16 cellular contexts compared by ENCODE assay signal in the genomic region with DNA sequence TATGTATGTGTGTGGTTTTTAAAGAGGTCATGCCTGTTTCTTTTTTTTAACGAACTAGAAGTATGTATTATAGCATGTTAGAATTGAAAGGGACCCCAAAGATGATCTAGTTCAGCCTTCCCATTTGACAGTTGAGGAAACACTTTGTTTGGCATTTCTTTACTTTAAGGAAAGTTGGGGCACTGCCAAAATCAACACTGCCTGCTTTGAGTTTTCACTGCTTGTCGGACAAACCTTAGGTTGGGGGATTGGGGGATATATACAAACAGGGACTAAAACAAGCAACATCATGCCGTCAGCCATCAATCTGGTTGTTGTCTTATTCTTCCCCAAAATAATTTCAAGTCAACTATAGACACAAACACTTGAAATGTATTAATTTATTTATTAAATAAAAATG. TPM values are rescaled to one million over a fixed set of nuclear protein-coding genes. Genes with fewer than 3 reads are reported as not detected.
DNase-seq lines count a peak whose midpoint lies in the region; ATAC-seq and TF ChIP-seq lines count a peak whose summit lies in the region.
"Had no signal": no experiment of that assay in that cellular context is flagged by ENCODE, and none has a peak within 500 bp of the region (broad histone marks: within the 10 kb centered on the region; RNA-seq: fewer than 3 reads in every experiment).

No MANE protein-coding gene starts in this region.

- 0 out of 2 replicates have a peak overlapping the region, but pooled peaks have one; percentile 36 for H2AFZ ChIP-seq in PC-3 (ENCODE audit: low read length)

- BruUV-seq in PC-3 (replicated peaks; lab: Mats Ljungman, UMichigan) = no TSS peak

- no peaks in the 10 kb centered on the region for H3K9me2 ChIP-seq in PC-3 (replicated peaks; ENCODE audit: low read length)

- H3K27me3 ChIP-seq in PC-3 (ENCODE audit: low read length) (no peaks in the 10 kb centered on the region), neutrophil (no peaks in the 10 kb centered on the region)
- H3K27me3 ChIP-seq: esophagus muscularis mucosa had no signal

- H3K4me3 ChIP-seq in HEK293 (ENCODE audit: low read depth, low read length) = no peak overlapping the region
- H3K4me3 ChIP-seq in PC-3 (ENCODE audit: low read length) = peak overlapping the region; percentile 15; the same call in 1 of the 2 replicates
- peak overlapping the region in 1 of 2 experiments; percentile 20 for H3K4me3 ChIP-seq in neutrophil (ENCODE audit: low read depth in 1 of 2, low read length in 1 of 2)
- H3K4me3 ChIP-seq: esophagus muscularis mucosa had no signal

- peaks cover 5% of the 10 kb centered on the region for H3F3A ChIP-seq in PC-3 (ENCODE audit: low read length, unreplicated experiment)

- no peaks in the 10 kb centered on the region for H3K36me3 ChIP-seq in HEK293 (ENCODE audit: control insufficient read depth in 2 of 2, insufficient read depth in 1 of 2, low read length in 2 of 2)
- no peaks in the 10 kb centered on the region for H3K36me3 ChIP-seq in PC-3 (ENCODE audit: low read depth, low read length)
- H3K36me3 ChIP-seq in neutrophil = no peaks in the 10 kb centered on the region
- H3K36me3 ChIP-seq: esophagus muscularis mucosa, thoracic aorta had no signal

- TF ChIP-seq CTCF in HEK293 (tag by site-specific recombination; IDR thresholded peaks at IDR 0.05) (no peak), PC-3 (conservative IDR thresholded peaks at IDR 0.05; ENCODE audit: low read depth, low read length) (no peak), neutrophil (IDR thresholded peaks at IDR 0.05) (no peak)

- no peak for ATAC-seq in PC-3

- H3K4me1 ChIP-seq in HEK293 (ENCODE audit: control insufficient read depth, insufficient read depth, low read length) (peaks cover 14% of the 10 kb centered on the region), PC-3 (ENCODE audit: insufficient read depth, low read length) (peaks cover 27% of the 10 kb centered on the region), neutrophil (ENCODE audit: control insufficient read depth in 1 of 2, insufficient read depth in 1 of 2, low read depth in 1 of 2, low read length in 1 of 2) (peaks cover 62 to 80% of the 10 kb centered on the region in 2 experiments)

- H3K79me2 ChIP-seq in PC-3 (ENCODE audit: low read length) = no peaks in the 10 kb centered on the region

- DNase-seq in PC-3 = peak; percentile 37
- DNase-seq in epithelial cell of prostate (ENCODE audit: low read depth, low spot score) = no peak
- no peak for DNase-seq in NCI-H146 (lab: John Stamatoyannopoulos, UW)
- no peak for DNase-seq in substantia nigra (lab: John Stamatoyannopoulos, UW)
- DNase-seq in effector CD4-positive, alpha-beta T cell = no peak
- DNase-seq in activated naive CD4-positive, alpha-beta T cell treated with Interleukin-2 at 50 U/mL for 16 hours = no peak
- DNase-seq: activated CD4-positive, alpha-beta T cell treated with anti-CD3 and anti-CD28 coated beads, Interleukin-2, amount 50 U/mL, for 48 hours; activated naive CD4-positive, alpha-beta T cell treated with anti-CD3 and anti-CD28 coated beads for 36 hours; immature natural killer cell; NCI-H446; Right ventricle myocardium superior; T-helper 1 cell had no signal

- peak overlapping the region; percentile 9 for H3K9ac ChIP-seq in PC-3 (ENCODE audit: low read length)

- intact Hi-C loops in PC-3 (cut with micrococcal nuclease) = loop anchor here (5.0 kb wide), 1 partner anchor 160 kb away; no protein-coding TSS in a partner anchor

- H3K27ac ChIP-seq in HEK293 (ENCODE audit: extremely low read depth, low read depth, low read length) (no peak overlapping the region), PC-3 (ENCODE audit: low read length) (peak overlapping the region; percentile 80), epithelial cell of prostate (peak overlapping the region; percentile 80), neutrophil (peak overlapping the region; percentile 79), substantia nigra (ENCODE audit: low read depth, low read length, poor library complexity, severe bottlenecking) (no peak overlapping the region)

- H3K4me2 ChIP-seq in PC-3 (ENCODE audit: low read length) = peak overlapping the region; percentile 64

- POLR2A ChIA-PET in HEK293 (lab: Yijun Ruan, JAX) (interaction anchor here (1.5 kb wide), 1 partner anchor 124 kb away, joined by 6 read pairs; a partner anchor contains a TSS), PC-3 (lab: Charles Lee; ENCODE audit: unreplicated experiment) (interaction anchor here (0.6 kb wide), 1 partner anchor 75 kb away, joined by 4 read pairs; no protein-coding TSS in a partner anchor)

- H4K20me1 ChIP-seq in PC-3 (ENCODE audit: low read length) = no peaks in the 10 kb centered on the region

- CTCF ChIA-PET in HEK293 (lab: Yijun Ruan, JAX) = interaction anchor here (0.6 to 6.8 kb wide), 7 partner anchors 54 to 394 kb away, joined by 3 to 47 read pairs (median 4); a partner anchor contains a TSS
- CTCF ChIA-PET in PC-3 (lab: Charles Lee) = interaction anchor here (0.6 to 0.8 kb wide), 3 partner anchors 64 to 177 kb away, joined by 3 read pairs; a partner anchor contains a TSS

- H3K9me3 ChIP-seq in HEK293 (ENCODE audit: control insufficient read depth, insufficient read depth, low read depth, low read length) (no peaks in the 10 kb centered on the region), PC-3 (ENCODE audit: low read length) (no peaks in the 10 kb centered on the region), neutrophil (no peaks in the 10 kb centered on the region)
- H3K9me3 ChIP-seq: esophagus muscularis mucosa, thoracic aorta had no signal

TF ChIP-seq in HEK293, 187 proteins besides CTCF, POLR2A, EP300 and RAD21:
- TF ChIP-seq MZF1 (tag by site-specific recombination; IDR thresholded peaks at IDR 0.05; ENCODE audit: borderline replicate concordance) (peak; percentile 79), ZNF664 (tag by site-specific recombination; IDR thresholded peaks at IDR 0.05) (0 out of 2 replicates have a peak, but pooled peaks have one; percentile 7), KLF9 (tag by site-specific recombination; IDR thresholded peaks at IDR 0.05; ENCODE audit: low read depth) (no peak), ZFP37 (tag by site-specific recombination; IDR thresholded peaks at IDR 0.05) (no peak)

RNA-seq across cellular contexts. Expression of a gene that starts 14.1 kb away (rescaled TPM):
- not detected in 2 replicates for total RNA-seq in PC-3 (2014; rRNA removed)

Comparison
In these comparisons a context has a peak if more than half of its experiments do, and no peak if none do; other contexts are left out.
1. H3K27ac ChIP-seq: peak in PC-3 (single experiment), epithelial cell of prostate (single experiment) and neutrophil (single experiment); none in HEK293 (single experiment) and substantia nigra (single experiment).